In the genomic region with DNA sequence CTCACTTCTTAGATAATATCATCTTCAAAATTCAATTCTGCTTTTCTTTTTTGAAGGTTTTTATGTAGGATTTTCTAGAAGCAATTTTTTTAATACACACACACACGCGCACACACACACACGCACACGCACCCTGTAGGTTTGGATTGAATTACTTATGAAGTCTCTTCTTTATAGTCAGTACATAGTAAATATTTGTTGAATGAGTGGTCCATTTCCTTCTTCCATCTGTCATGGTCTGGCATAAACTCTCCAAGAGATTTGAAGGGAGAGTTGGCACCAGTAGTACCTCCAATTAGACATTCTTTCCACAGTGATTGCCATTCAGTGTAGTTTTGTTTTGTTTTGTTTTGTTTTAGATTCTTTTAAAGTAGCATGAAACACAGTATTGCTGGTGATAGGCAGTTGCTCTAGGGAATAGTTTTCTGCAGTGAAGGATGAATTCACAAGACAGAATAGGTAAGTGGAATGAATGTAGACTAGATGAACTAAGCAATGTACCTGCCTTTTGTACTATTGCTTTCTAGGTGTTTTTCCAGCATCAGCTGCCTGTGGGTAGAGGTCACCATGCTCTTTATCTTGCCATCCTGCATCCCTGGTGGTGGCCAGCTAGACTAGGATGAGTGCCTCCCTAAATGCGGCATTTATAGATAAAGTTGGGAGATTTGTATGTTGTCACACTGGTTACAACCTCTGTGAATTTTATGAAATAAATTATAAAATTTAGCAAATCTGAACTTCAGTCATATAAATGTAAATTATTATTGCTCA, we compare ENCODE assay signal across 13 cellular contexts. TPM values are rescaled to one million over a fixed set of nuclear protein-coding genes. Genes with fewer than 3 reads are reported as not detected.
DNase-seq lines count a peak whose midpoint lies in the region; ATAC-seq, FAIRE-seq and TF ChIP-seq lines count a peak whose summit lies in the region.
"Had no signal": no experiment of that assay in that cellular context is flagged by ENCODE, and none has a peak within 500 bp of the region (broad histone marks: within the 10 kb centered on the region; RNA-seq: fewer than 3 reads in every experiment).

No MANE protein-coding gene starts in this region.

- H3K27me3 ChIP-seq in IMR-90 (ENCODE audit: control insufficient read depth, insufficient read depth, low read length) (no peaks in the 10 kb centered on the region), astrocyte (ENCODE audit: insufficient read depth, low read length) (no peaks in the 10 kb centered on the region)
- H3K27me3 ChIP-seq: colonic mucosa had no signal

- H3K27ac Mint-ChIP-seq in astrocyte (ENCODE audit: unreplicated experiment), result no peak overlapping the region
- H3K27ac Mint-ChIP-seq: CD4-positive, alpha-beta T cell had no signal

- ATAC-seq in IMR-90 (ENCODE audit: low read depth) (peak; percentile 36), left colon (peak; percentile 42), HG02870 (IDR thresholded peaks at IDR 0.05; ENCODE audit: unreplicated experiment) (no peak)

- dilution Hi-C loops in IMR-90 (cut with HindIII; ENCODE audit: low sequenced_read_pairs, unreplicated experiment), result no loop called here

- CTCF ChIA-PET in IMR-90 (lab: Yijun Ruan, JAX), result no interaction called here

- TF ChIP-seq POLR2A in IMR-90 (IDR thresholded peaks at IDR 0.05; ENCODE audit: low read depth, low read length), result no peak

- no peak overlapping the region for H2BK15ac ChIP-seq in IMR-90 (ENCODE audit: low read depth, low read length)

- H3K9ac ChIP-seq in IMR-90 (ENCODE audit: low read depth, low read length) (no peak overlapping the region), astrocyte (ENCODE audit: low read length) (no peak overlapping the region)

- H3K9me3 ChIP-seq in IMR-90 (ENCODE audit: control insufficient read depth, insufficient read depth, low read length), result no peaks in the 10 kb centered on the region
- no peaks in the 10 kb centered on the region for H3K9me3 ChIP-seq in astrocyte (ENCODE audit: insufficient read depth, low read depth, low read length)
- H3K9me3 ChIP-seq: colonic mucosa had no signal

- H2BK5ac ChIP-seq in IMR-90 (ENCODE audit: low read depth, low read length, poor library complexity, severe bottlenecking), result peak overlapping the region; percentile 33

- peak overlapping the region; percentile 20; the same call in 1 of the 2 replicates for H3K23ac ChIP-seq in IMR-90 (ENCODE audit: low read depth, low read length)

- no peak overlapping the region for H3K4ac ChIP-seq in IMR-90 (ENCODE audit: low read depth, low read length)

- H3K36me3 Mint-ChIP-seq in astrocyte (ENCODE audit: low read depth, unreplicated experiment), result peaks cover 11% of the 10 kb centered on the region

- H3K9me3 Mint-ChIP-seq in astrocyte (ENCODE audit: unreplicated experiment), result no peaks in the 10 kb centered on the region

- H3K9me1 ChIP-seq in IMR-90 (ENCODE audit: insufficient read depth, low read length), result peaks cover 6% of the 10 kb centered on the region; the same call in 1 of the 2 replicates

- no peak overlapping the region for H3K4me3 ChIP-seq in AG10803 (ENCODE audit: low read length)
- no peak overlapping the region for H3K4me3 ChIP-seq in IMR-90 (ENCODE audit: insufficient read depth, low read depth, low read length)
- H3K4me3 ChIP-seq in astrocyte (ENCODE audit: insufficient read depth, low read depth, low read length), result no peak overlapping the region
- H3K4me3 ChIP-seq: colonic mucosa had no signal

- no peak for TF ChIP-seq RAD21 in IMR-90 (IDR thresholded peaks at IDR 0.05; ENCODE audit: low read length)

- no peak overlapping the region for H4K5ac ChIP-seq in IMR-90 (ENCODE audit: low read depth, low read length)

- H3K4me1 ChIP-seq in IMR-90 (ENCODE audit: control insufficient read depth, insufficient read depth, low read length), result peaks cover 10% of the 10 kb centered on the region
- H3K4me1 ChIP-seq in astrocyte (ENCODE audit: insufficient read depth, low read length), result peaks cover 7% of the 10 kb centered on the region

- no peak overlapping the region for H2AK9ac ChIP-seq in IMR-90 (replicated peaks; ENCODE audit: low read depth, low read length, poor library complexity)

- no peak overlapping the region for H3K27ac ChIP-seq in IMR-90 (ENCODE audit: insufficient read depth, low read length)
- H3K27ac ChIP-seq in astrocyte (ENCODE audit: low read depth, low read length), result peak overlapping the region; percentile 57
- H3K27ac ChIP-seq: colonic mucosa had no signal

- no peak overlapping the region for H3K56ac ChIP-seq in IMR-90 (ENCODE audit: extremely low read depth, insufficient read depth, low read length)

- peak overlapping the region; percentile 22; the same call in 1 of the 2 replicates for H2BK20ac ChIP-seq in IMR-90 (ENCODE audit: low read depth, low read length)

- POLR2A ChIA-PET in IMR-90 (lab: Charles Lee; ENCODE audit: unreplicated experiment), result no interaction called here

- H2AFZ ChIP-seq in IMR-90 (replicated peaks; ENCODE audit: low read length, poor library complexity) (no peak overlapping the region), astrocyte (ENCODE audit: low read depth, low read length) (no peak overlapping the region)

- H3K14ac ChIP-seq in IMR-90 (replicated peaks; ENCODE audit: low read depth, low read length), result no peak overlapping the region

- no peak overlapping the region for H3K18ac ChIP-seq in IMR-90 (ENCODE audit: low read depth, low read length)

- no peak overlapping the region for H3K4me3 Mint-ChIP-seq in astrocyte (ENCODE audit: unreplicated experiment)
- H3K4me3 Mint-ChIP-seq: CD4-positive, alpha-beta T cell had no signal

- H3K36me3 ChIP-seq in IMR-90 (ENCODE audit: control insufficient read depth, insufficient read depth, low read length) (no peaks in the 10 kb centered on the region), astrocyte (ENCODE audit: insufficient read depth, low read length) (no peaks in the 10 kb centered on the region)
- H3K36me3 ChIP-seq: colonic mucosa had no signal

- FAIRE-seq in astrocyte (lab: Jason Lieb, UNC), result no peak
- FAIRE-seq: kidney had no signal

- intact Hi-C loops in IMR-90 (cut with micrococcal nuclease), result no loop called here
- intact Hi-C loops in left colon (cut with DNase I, micrococcal nuclease), result no loop called here

- H2BK120ac ChIP-seq in IMR-90 (ENCODE audit: low read depth, low read length), result no peak overlapping the region

- peaks cover 11 to 57% of the 10 kb centered on the region in 2 experiments for H3K79me1 ChIP-seq in IMR-90 (ENCODE audit: low read depth in 1 of 2, low read length in 2 of 2)

- no CpG with 5 or more reads among the region's 5 CpGs for WGBS in IMR-90 (ENCODE audit: extremely low coverage in 2 of 2, insufficient read length in 1 of 2), 2 experiments

- DNase-seq in AG10803 (ENCODE audit: low read depth) (peak; percentile 89), IMR-90 (peak; percentile 69), astrocyte (ENCODE audit: low read depth) (peak; percentile 91), left colon (no peak), COLO829 (ENCODE audit: low spot score) (no peak), glomerular visceral epithelial cell (ENCODE audit: extremely low spot score) (no peak)
- no peak for DNase-seq in NK-92 treated with Interleukin-12 subunit alpha and Interleukin-12 subunit beta, amount 100 ng/mL, for 24 hours (lab: John Stamatoyannopoulos, UW)
- DNase-seq: CD4-positive, alpha-beta T cell; colonic mucosa; kidney; NCI-H524 treated with DMSO at 0.1 percent for 48 hours; T-helper 2 cell had no signal

- H3K4me1 Mint-ChIP-seq in astrocyte (ENCODE audit: low read depth, unreplicated experiment), result peaks cover 10% of the 10 kb centered on the region

- BruUV-seq in IMR-90 (replicated peaks; lab: Mats Ljungman, UMichigan), result no TSS peak

- no peaks in the 10 kb centered on the region for H3K27me3 Mint-ChIP-seq in astrocyte (ENCODE audit: low read depth, unreplicated experiment)
- H3K27me3 Mint-ChIP-seq: CD4-positive, alpha-beta T cell had no signal

- in situ Hi-C loops in IMR-90 (cut with MboI; ENCODE audit: low sequenced_read_pairs), result no loop called here

- H4K91ac ChIP-seq in IMR-90 (ENCODE audit: insufficient read depth, low read depth, low read length), result no peak overlapping the region

- H4K20me1 ChIP-seq in IMR-90 (ENCODE audit: insufficient read depth, low read length) (peaks cover 22% of the 10 kb centered on the region), astrocyte (ENCODE audit: insufficient read depth, low read length) (peaks cover 66% of the 10 kb centered on the region)

- H3K79me2 ChIP-seq in astrocyte (ENCODE audit: insufficient read depth, low read length), result peaks cover 100% of the 10 kb centered on the region

- TF ChIP-seq CTCF in AG10803 (conservative IDR thresholded peaks at IDR 0.05; ENCODE audit: low read length) (no peak), IMR-90 (conservative IDR thresholded peaks at IDR 0.05; ENCODE audit: low read depth, low read length) (no peak), astrocyte (IDR thresholded peaks at IDR 0.05; ENCODE audit: insufficient read depth, low read depth, low read length) (no peak)

- H2AK5ac ChIP-seq in IMR-90 (ENCODE audit: low read depth, low read length), result 0 out of 2 replicates have a peak overlapping the region, but pooled peaks have one; percentile 52

- peak overlapping the region in 1 of 2 experiments; percentile 24; a peak in 1 of 4 replicates for H4K8ac ChIP-seq in IMR-90 (ENCODE audit: low read depth in 2 of 2, low read length in 2 of 2)

- H3K4me2 ChIP-seq in IMR-90 (ENCODE audit: low read depth, low read length) (no peak overlapping the region; the same call in 1 of the 2 replicates), astrocyte (ENCODE audit: low read length) (peak overlapping the region; percentile 52)

TF ChIP-seq in IMR-90, 13 proteins besides CTCF, POLR2A, EP300 and RAD21 (continues in another document):
- no peak for TF ChIP-seq BHLHE40 (IDR thresholded peaks at IDR 0.05; ENCODE audit: low read depth, low read length)
- TF ChIP-seq SMC3 (IDR thresholded peaks at IDR 0.05; ENCODE audit: low read depth, low read length), result no peak
- TF ChIP-seq MXI1 (IDR thresholded peaks at IDR 0.05; ENCODE audit: borderline replicate concordance, low read depth, low read length), result no peak
- TF ChIP-seq RCOR1 (IDR thresholded peaks at IDR 0.05; ENCODE audit: insufficient replicate concordance, low read length), result no peak
- no peak for TF ChIP-seq NFE2L2 (IDR thresholded peaks at IDR 0.05; ENCODE audit: low read depth, low read length)
- no peak for TF ChIP-seq MAZ (IDR thresholded peaks at IDR 0.05; ENCODE audit: borderline replicate concordance, low read depth, low read length)
- TF ChIP-seq MAFK (IDR thresholded peaks at IDR 0.05; ENCODE audit: low read depth, low read length), result no peak
- TF ChIP-seq CEBPB (IDR thresholded peaks at IDR 0.05; ENCODE audit: low read depth, low read length), result no peak

RNA-seq across cellular contexts. Expression of a gene that starts 20.5 kb away (rescaled TPM):
- total RNA-seq in IMR-90 (2012; rRNA removed), result 159 and 188 TPM in 2 replicates
- 96.5 and 98.9 TPM in 2 replicates for polyA plus RNA-seq in IMR-90 (2012; rRNA removed)
- polyA plus RNA-seq in IMR-90 (2012; cell fraction: cytosol; rRNA removed), result 50.8 and 51.2 TPM in 2 replicates
- 53.9 and 106 TPM in 2 replicates for polyA plus RNA-seq in IMR-90 (2012; cell fraction: nucleus; rRNA removed; ENCODE audit: low replicate concordance)
- 174 and 181 TPM in 2 replicates for total RNA-seq in astrocyte
- total RNA-seq in left colon, result 100 to 1,000 TPM; 148 to 153 TPM

Comparison
In these comparisons a context has a peak if more than half of its experiments do, and no peak if none do; other contexts are left out.
1. DNase-seq: peak in AG10803 (single experiment), IMR-90 (single experiment) and astrocyte (single experiment); none in left colon (0 of 2), NK-92 treated with Interleukin-12 subunit alpha and Interleukin-12 subunit beta, amount 100 ng/mL, for 24 hours (single experiment), COLO829 (single experiment) and glomerular visceral epithelial cell (single experiment).